25 cellular contexts compared by ENCODE assay signal in the genomic region with DNA sequence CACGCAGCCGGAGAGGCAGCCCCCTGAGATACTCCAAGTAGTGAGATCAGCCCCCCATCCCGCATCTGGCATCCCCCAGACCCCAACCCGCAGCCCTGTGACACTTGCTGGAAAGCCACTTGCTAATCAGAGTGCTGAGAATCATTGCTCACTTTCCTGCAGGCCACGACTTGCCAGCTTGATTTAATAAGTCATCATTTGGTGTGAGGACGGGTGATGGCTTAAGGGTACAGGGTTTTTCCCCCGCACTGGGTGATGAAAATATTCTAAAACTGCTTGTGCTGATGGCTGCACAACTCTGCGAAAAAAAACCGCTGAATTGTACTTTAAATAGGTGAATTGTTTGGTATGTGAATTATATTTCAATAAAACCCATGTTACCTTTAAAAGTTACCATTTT.
DNase-seq lines count a peak whose midpoint lies in the region; ATAC-seq and TF ChIP-seq lines count a peak whose summit lies in the region.
"Had no signal": no experiment of that assay in that cellular context is flagged by ENCODE, and none has a peak within 500 bp of the region (broad histone marks: within the 10 kb centered on the region; RNA-seq: fewer than 3 reads in every experiment).

No MANE protein-coding gene starts in this region.

- H3K27ac Mint-ChIP-seq in MCF 10A (ENCODE audit: low read depth, unreplicated experiment), result no peak overlapping the region
- peak overlapping the region; percentile 45 to 89 for H3K27ac Mint-ChIP-seq in natural killer cell treated with Interleukin-12 subunit alpha and Interleukin-12 subunit beta and Interleukin-15 and Interleukin-18, amount 100 ng/mL, for 72 hours
- H3K27ac Mint-ChIP-seq: CD4-positive, alpha-beta memory T cell; IgD-negative memory B cell had no signal

- peak; percentile 81 to 84 for ATAC-seq in natural killer cell treated with Interleukin-12 subunit alpha and Interleukin-12 subunit beta and Interleukin-15 and Interleukin-18, amount 100 ng/mL, for 72 hours
- ATAC-seq in GM21786 (IDR thresholded peaks at IDR 0.05; ENCODE audit: unreplicated experiment) (no peak), GM18498 (IDR thresholded peaks at IDR 0.05; ENCODE audit: unreplicated experiment) (no peak)
- ATAC-seq: A549, HCT116 had no signal

- POLR2A ChIA-PET in MCF 10A (lab: Yijun Ruan, JAX) (interaction anchor here (0.6 kb wide), 1 partner anchor 19 kb away, joined by 4 read pairs; no protein-coding TSS in a partner anchor), RWPE1 (lab: Yijun Ruan, JAX; ENCODE audit: low non-redundant PET) (no interaction called here)

- no peaks in the 10 kb centered on the region for H3K27me3 Mint-ChIP-seq in MCF 10A (ENCODE audit: insufficient read depth, unreplicated experiment)
- H3K27me3 Mint-ChIP-seq in natural killer cell treated with Interleukin-12 subunit alpha and Interleukin-12 subunit beta and Interleukin-15 and Interleukin-18, amount 100 ng/mL, for 72 hours, result no peaks in the 10 kb centered on the region
- H3K27me3 Mint-ChIP-seq: CD4-positive, alpha-beta memory T cell; IgD-negative memory B cell had no signal

- TF ChIP-seq POLR2A in breast epithelium (IDR thresholded peaks at IDR 0.05), result no peak

- no peaks in the 10 kb centered on the region for H3K4me1 Mint-ChIP-seq in MCF 10A (ENCODE audit: insufficient read depth, unreplicated experiment)
- H3K4me1 Mint-ChIP-seq in natural killer cell treated with Interleukin-12 subunit alpha and Interleukin-12 subunit beta and Interleukin-15 and Interleukin-18, amount 100 ng/mL, for 72 hours (ENCODE audit: low read depth in 2 of 2), result peaks cover 57 to 73% of the 10 kb centered on the region in 2 donors

- no peak overlapping the region for H3K27ac ChIP-seq in breast epithelium
- no peak overlapping the region for H3K27ac ChIP-seq in RWPE1
- no peak overlapping the region for H3K27ac ChIP-seq in epithelial cell of prostate
- H3K27ac ChIP-seq: A549, KMS-11, Peyer's patch, SJSA1 had no signal

- intact Hi-C loops in MCF 10A (cut with micrococcal nuclease), result no loop called here
- intact Hi-C loops in breast epithelium (cut with DNase I; ENCODE audit: low total_unique reads), result no loop called here

- no peaks in the 10 kb centered on the region for H3K9me3 ChIP-seq in breast epithelium
- H3K9me3 ChIP-seq: A549, Peyer's patch, SJSA1 had no signal

- BruUV-seq in MCF 10A (replicated peaks; lab: Mats Ljungman, UMichigan), result no TSS peak

- H3K9me3 Mint-ChIP-seq in MCF 10A (ENCODE audit: unreplicated experiment), result no peaks in the 10 kb centered on the region
- H3K9me3 Mint-ChIP-seq in natural killer cell treated with Interleukin-12 subunit alpha and Interleukin-12 subunit beta and Interleukin-15 and Interleukin-18, amount 100 ng/mL, for 72 hours, result peaks cover 4% of the 10 kb centered on the region
- H3K9me3 Mint-ChIP-seq: CD4-positive, alpha-beta memory T cell had no signal

- CTCF ChIA-PET in MCF 10A (lab: Yijun Ruan, JAX), result interaction anchor here (1.2 to 1.5 kb wide), 2 partner anchors 12 to 205 kb away, joined by 3 to 4 read pairs; no protein-coding TSS in a partner anchor
- CTCF ChIA-PET in RWPE1 (lab: Yijun Ruan, JAX), result interaction anchor here (0.5 kb wide), 1 partner anchor 244 kb away, joined by 3 read pairs; no protein-coding TSS in a partner anchor

- H3K27me3 ChIP-seq in breast epithelium, result no peaks in the 10 kb centered on the region
- H3K27me3 ChIP-seq: Peyer's patch, SJSA1 had no signal

- H3K4me1 ChIP-seq in breast epithelium, result no peaks in the 10 kb centered on the region
- H3K4me1 ChIP-seq: Peyer's patch, SJSA1 had no signal

- no peak for TF ChIP-seq CTCF in MCF 10A (IDR thresholded peaks at IDR 0.05; ENCODE audit: unreplicated experiment)
- TF ChIP-seq CTCF in breast epithelium (IDR thresholded peaks at IDR 0.05), result no peak
- TF ChIP-seq CTCF in RWPE1 (conservative IDR thresholded peaks at IDR 0.05; ENCODE audit: low read depth), result no peak

- no peaks in the 10 kb centered on the region for H3K36me3 Mint-ChIP-seq in MCF 10A (ENCODE audit: insufficient read depth, unreplicated experiment)
- no peaks in the 10 kb centered on the region for H3K36me3 Mint-ChIP-seq in natural killer cell treated with Interleukin-12 subunit alpha and Interleukin-12 subunit beta and Interleukin-15 and Interleukin-18, amount 100 ng/mL, for 72 hours

- no peak overlapping the region for H3K4me3 Mint-ChIP-seq in MCF 10A (ENCODE audit: unreplicated experiment)
- H3K4me3 Mint-ChIP-seq in natural killer cell treated with Interleukin-12 subunit alpha and Interleukin-12 subunit beta and Interleukin-15 and Interleukin-18, amount 100 ng/mL, for 72 hours, result no peak overlapping the region
- H3K4me3 Mint-ChIP-seq: CD4-positive, alpha-beta memory T cell; IgD-negative memory B cell had no signal

- H3K36me3 ChIP-seq in breast epithelium, result no peaks in the 10 kb centered on the region
- H3K36me3 ChIP-seq: Peyer's patch, SJSA1 had no signal

- H3K4me3 ChIP-seq in breast epithelium, result no peak overlapping the region
- H3K4me3 ChIP-seq: A549, Peyer's patch, SJSA1 had no signal

- DNase-seq in MCF 10A (ENCODE audit: unreplicated experiment) (peak; percentile 18), breast epithelium (ENCODE audit: low spot score in 2 of 2) (no peak), RWPE1 (ENCODE audit: low spot score) (peak; percentile 51), epithelial cell of prostate (ENCODE audit: low read depth, low spot score) (peak; percentile 20), cerebellar nuclear complex (lab: John Stamatoyannopoulos, UW) (no peak)
- DNase-seq in natural killer cell treated with Interleukin-12 subunit alpha and Interleukin-12 subunit beta and Interleukin-15 and Interleukin-18, amount 100 ng/mL, for 72 hours (ENCODE audit: low spot score), result peak; percentile 68
- DNase-seq: C1 segment of cervical spinal cord; CD4-positive, alpha-beta memory T cell; COR-L47; DMS53; NCI-H1048; NCI-H1417; NCI-H1694; NCI-H2029 treated with DMSO at 0.1 percent for 48 hours; NCI-H446 treated with DMSO at 0.1 percent for 48 hours; NCI-H526; OCI-M1; Peyer's patch had no signal

Comparison
In these comparisons a context has a peak if more than half of its experiments do, and no peak if none do; other contexts are left out.
1. DNase-seq: peak in MCF 10A (single experiment), RWPE1 (single experiment), epithelial cell of prostate (single experiment) and natural killer cell treated with Interleukin-12 subunit alpha and Interleukin-12 subunit beta and Interleukin-15 and Interleukin-18, amount 100 ng/mL, for 72 hours (single experiment); none in breast epithelium (0 of 2) and cerebellar nuclear complex (0 of 2).
2. ATAC-seq: peak in natural killer cell treated with Interleukin-12 subunit alpha and Interleukin-12 subunit beta and Interleukin-15 and Interleukin-18, amount 100 ng/mL, for 72 hours (2 of 2); none in GM21786 (single experiment) and GM18498 (single experiment).